ENCODE assay signal across 8 cellular contexts in genomic region chr6:33579828-33580714, GRCh38. TPM values are rescaled to one million over a fixed set of nuclear protein-coding genes. Genes with fewer than 3 reads are reported as not detected.
A peak's percentile ranks its signal among the peaks of the same experiment; 100 is the strongest.
DNase-seq lines count a peak whose midpoint lies in the region; ATAC-seq, FAIRE-seq and TF ChIP-seq lines count a peak whose summit lies in the region.

Gene BAK1 (minus strand): TSS chr6:33580276. CDS start chr6:33577604, 2,672 bp downstream.

- FAIRE-seq in endothelial cell of umbilical vein (lab: Jason Lieb, UNC), result peak; percentile 92

- H3K79me2 ChIP-seq in OCI-LY1 (ENCODE audit: insufficient read depth, low read length) (peaks cover 7% of the 10 kb centered on the region), endothelial cell of umbilical vein (ENCODE audit: control insufficient read depth, insufficient read depth, low read length) (peaks cover 31% of the 10 kb centered on the region)

- dilution Hi-C loops in endothelial cell of umbilical vein (cut with MboI; ENCODE audit: extremely low pct_ligation_motif_present, low sequenced_read_pairs), result no loop called here

- peak within 1 kb of the TSS; percentile 86; the same call in 1 of the 2 replicates for H3K27ac ChIP-seq in HUES6 (ENCODE audit: low read depth, low read length)
- peak within 1 kb of the TSS; percentile 83 for H3K27ac ChIP-seq in OCI-LY1 (ENCODE audit: low read depth, low read length, poor library complexity, severe bottlenecking)
- H3K27ac ChIP-seq in endothelial cell of umbilical vein (ENCODE audit: insufficient read depth, low read depth, low read length), result peak within 1 kb of the TSS; percentile 70

- H3F3A ChIP-seq in OCI-LY1 (ENCODE audit: insufficient read depth, low read length), result no peaks in the 10 kb centered on the region

- H2AFZ ChIP-seq in OCI-LY1 (ENCODE audit: low read length) (no peak within 1 kb of the TSS), endothelial cell of umbilical vein (ENCODE audit: low read depth, low read length) (peak within 1 kb of the TSS; percentile 52)

- ATAC-seq in GM21381 (IDR thresholded peaks at IDR 0.05; ENCODE audit: unreplicated experiment), result peak; percentile 85

- CTCF ChIA-PET in endothelial cell of umbilical vein (lab: Charles Lee), result interaction anchor here (0.7 to 1.4 kb wide), 10 partner anchors 9 to 583 kb away, joined by 3 to 9 read pairs (median 4); partner anchors contain the start of gene UQCC2

- no peaks in the 10 kb centered on the region for H3K27me3 ChIP-seq in HUES6 (ENCODE audit: control insufficient read depth, insufficient read depth, low read length)
- H3K27me3 ChIP-seq in OCI-LY1 (ENCODE audit: insufficient read depth, low read length), result no peaks in the 10 kb centered on the region
- no peaks in the 10 kb centered on the region for H3K27me3 ChIP-seq in endothelial cell of umbilical vein (ENCODE audit: control insufficient read depth in 2 of 2, insufficient read depth in 2 of 2, low read length in 2 of 2)

- POLR2A ChIA-PET in endothelial cell of umbilical vein (lab: Charles Lee), result interaction anchor here (0.7 kb wide), 2 partner anchors 10 to 131 kb away, joined by 3 to 4 read pairs; partner anchors contain the start of gene UQCC2

- TF ChIP-seq CTCF in OCI-LY1 (IDR thresholded peaks at IDR 0.05; ENCODE audit: low read length) (peak; percentile 36; the same call in 1 of the 2 replicates), endothelial cell of umbilical vein (IDR thresholded peaks at IDR 0.05; ENCODE audit: extremely low read depth in 1 of 2, insufficient read depth in 1 of 2, low read depth in 1 of 2, low read length in 2 of 2) (peak; percentile 28 to 63)

- intact Hi-C loops in endothelial cell of umbilical vein (cut with micrococcal nuclease), result loop anchor here (2.0 to 10.0 kb wide), 3 partner anchors 128 to 265 kb away; partner anchors contain the start of genes TAPBP, ZBTB22 and ZBTB9

- peaks cover 10% of the 10 kb centered on the region; the same call in 1 of the 2 replicates for H3K4me1 ChIP-seq in HUES6 (ENCODE audit: control insufficient read depth, insufficient read depth, low read length)
- H3K4me1 ChIP-seq in OCI-LY1 (ENCODE audit: insufficient read depth, low read length, severe bottlenecking), result peaks cover 38% of the 10 kb centered on the region
- peaks cover 17% of the 10 kb centered on the region for H3K4me1 ChIP-seq in endothelial cell of umbilical vein (ENCODE audit: control insufficient read depth, extremely low read depth, insufficient read depth, low read length)

- H3K4me2 ChIP-seq in OCI-LY1 (ENCODE audit: low read length) (peak within 1 kb of the TSS; percentile 95), endothelial cell of umbilical vein (ENCODE audit: insufficient read depth, low read length) (peak within 1 kb of the TSS; percentile 60)

- H4K20me1 ChIP-seq in OCI-LY1 (ENCODE audit: insufficient read depth, low read length) (no peaks in the 10 kb centered on the region), endothelial cell of umbilical vein (replicated peaks; ENCODE audit: control insufficient read depth, extremely low read depth, insufficient read depth, low read length) (no peaks in the 10 kb centered on the region)

- no peaks in the 10 kb centered on the region for H3K9me1 ChIP-seq in endothelial cell of umbilical vein (replicated peaks; ENCODE audit: control insufficient read depth, extremely low read depth, insufficient read depth, low read length)

- peaks cover 21% of the 10 kb centered on the region for H3K36me3 ChIP-seq in HUES6 (ENCODE audit: control insufficient read depth, insufficient read depth, low read length)
- peaks cover 22% of the 10 kb centered on the region; the same call in 1 of the 2 replicates for H3K36me3 ChIP-seq in OCI-LY1 (ENCODE audit: insufficient read depth, low read length)
- peaks cover 2 to 13% of the 10 kb centered on the region in 2 experiments for H3K36me3 ChIP-seq in endothelial cell of umbilical vein (ENCODE audit: control insufficient read depth in 2 of 2, extremely low read depth in 1 of 2, insufficient read depth in 2 of 2, low read length in 2 of 2)

- BruUV-seq in endothelial cell of umbilical vein (replicated peaks; lab: Mats Ljungman, UMichigan), result TSS peak; percentile 56

- H3K9ac ChIP-seq in HUES6 (ENCODE audit: low read length) (peak within 1 kb of the TSS; percentile 89), OCI-LY1 (ENCODE audit: low read length) (peak within 1 kb of the TSS; percentile 96), endothelial cell of umbilical vein (replicated peaks; ENCODE audit: extremely low read depth, insufficient read depth, low read length) (peak within 1 kb of the TSS; percentile 93)

- H3K9me3 ChIP-seq in HUES6 (ENCODE audit: control insufficient read depth, insufficient read depth, low read depth, low read length), result no peaks in the 10 kb centered on the region
- H3K9me3 ChIP-seq in OCI-LY1 (ENCODE audit: low read length), result no peaks in the 10 kb centered on the region
- H3K9me3 ChIP-seq in endothelial cell of umbilical vein (replicated peaks; ENCODE audit: control insufficient read depth, insufficient read depth, low read length), result no peaks in the 10 kb centered on the region

- DNase-seq in Caki2 (ENCODE audit: low read depth), result peak; percentile 92
- peak; percentile 89 for DNase-seq in activated CD8-positive, alpha-beta memory T cell treated with anti-CD3 and anti-CD28 coated beads, Interleukin-2, amount 50 U/mL, for 48 hours
- DNase-seq in endothelial cell of umbilical vein (ENCODE audit: low read depth, low spot score), result peak; percentile 91
- peak; percentile 85 for DNase-seq in middle frontal gyrus (ENCODE audit: extremely low spot score, low spot score)
- peak; percentile 68 to 71 for DNase-seq in stimulated activated CD8-positive, alpha-beta memory T cell treated with anti-CD3 and anti-CD28 coated beads, Interleukin-2, amount 100 ng/mL, for 1 hour (ENCODE audit: low read depth in 2 of 2)

- in situ Hi-C loops in Caki2 (cut with HindIII; ENCODE audit: low pct_unique_long_range_greater_than_20kb, low sequenced_read_pairs), result no loop called here

- H3K4me3 ChIP-seq in HUES6 (ENCODE audit: low read depth, low read length), result peak within 1 kb of the TSS; percentile 99
- H3K4me3 ChIP-seq in OCI-LY1 (ENCODE audit: low read depth, low read length, poor library complexity, severe bottlenecking), result peak within 1 kb of the TSS; percentile 98
- H3K4me3 ChIP-seq in endothelial cell of umbilical vein (replicated peaks in 1 of 3; ENCODE audit: insufficient read depth in 1 of 3, low read depth in 1 of 3, low read length in 3 of 3), result peak within 1 kb of the TSS; percentile 78 to 93 (median 83)

- no peaks in the 10 kb centered on the region for H3K9me2 ChIP-seq in OCI-LY1 (ENCODE audit: low read depth, low read length)

- TF ChIP-seq POLR2A in endothelial cell of umbilical vein (IDR thresholded peaks at IDR 0.05; ENCODE audit: low read depth, low read length), result peak; percentile 84

TF ChIP-seq in endothelial cell of umbilical vein, 7 proteins besides CTCF, POLR2A, EP300 and RAD21:
- TF ChIP-seq JUN (IDR thresholded peaks at IDR 0.05; ENCODE audit: borderline replicate concordance, insufficient read depth, insufficient read length, low read depth), result no peak
- TF ChIP-seq POLR2AphosphoS5 (IDR thresholded peaks at IDR 0.05; ENCODE audit: insufficient read depth, low read depth, low read length), result peak; percentile 78
- no peak for TF ChIP-seq MAX (IDR thresholded peaks at IDR 0.05; ENCODE audit: insufficient read depth, insufficient read length)

RNA-seq across cellular contexts. Expression of gene BAK1, which starts in this region (rescaled TPM):
- total RNA-seq in Caki2 (2014; rRNA removed; shearing (Covaris generic); ENCODE audit: low replicate concordance), result 101 and 103 TPM in 2 replicates
- total RNA-seq in endothelial cell of umbilical vein, result 25.4 and 27.5 TPM in 2 replicates
- 37.1 and 39.8 TPM in 2 replicates for polyA plus RNA-seq in endothelial cell of umbilical vein
- polyA plus RNA-seq in endothelial cell of umbilical vein (2011; cell fraction: cytosol; rRNA removed), result 24.6 and 27.6 TPM in 2 replicates
- 15.3 and 17.0 TPM in 2 replicates for polyA plus RNA-seq in endothelial cell of umbilical vein (2011; cell fraction: nucleus; rRNA removed)
- 29.1 and 30.7 TPM in 2 replicates for polyA plus RNA-seq in endothelial cell of umbilical vein (2012)
- polyA minus RNA-seq in endothelial cell of umbilical vein, result 32.9 and 34.5 TPM in 2 replicates
- 19.3 TPM for polyA minus RNA-seq in endothelial cell of umbilical vein (2011; cell fraction: cytosol; rRNA and poly(A)+ RNA removed)
- 6.8 and 7.2 TPM in 2 replicates for polyA minus RNA-seq in endothelial cell of umbilical vein (2011; cell fraction: nucleus; rRNA and poly(A)+ RNA removed)

Comparison
In these comparisons a context has a peak if more than half of its experiments do, and no peak if none do; other contexts are left out.
1. Peak in every context shown above with its lines: DNase-seq, ATAC-seq, H3K4me3 ChIP-seq and H3K27ac ChIP-seq.